Comparison of ENCODE assay signal across 8 cellular contexts in the genomic region with DNA sequence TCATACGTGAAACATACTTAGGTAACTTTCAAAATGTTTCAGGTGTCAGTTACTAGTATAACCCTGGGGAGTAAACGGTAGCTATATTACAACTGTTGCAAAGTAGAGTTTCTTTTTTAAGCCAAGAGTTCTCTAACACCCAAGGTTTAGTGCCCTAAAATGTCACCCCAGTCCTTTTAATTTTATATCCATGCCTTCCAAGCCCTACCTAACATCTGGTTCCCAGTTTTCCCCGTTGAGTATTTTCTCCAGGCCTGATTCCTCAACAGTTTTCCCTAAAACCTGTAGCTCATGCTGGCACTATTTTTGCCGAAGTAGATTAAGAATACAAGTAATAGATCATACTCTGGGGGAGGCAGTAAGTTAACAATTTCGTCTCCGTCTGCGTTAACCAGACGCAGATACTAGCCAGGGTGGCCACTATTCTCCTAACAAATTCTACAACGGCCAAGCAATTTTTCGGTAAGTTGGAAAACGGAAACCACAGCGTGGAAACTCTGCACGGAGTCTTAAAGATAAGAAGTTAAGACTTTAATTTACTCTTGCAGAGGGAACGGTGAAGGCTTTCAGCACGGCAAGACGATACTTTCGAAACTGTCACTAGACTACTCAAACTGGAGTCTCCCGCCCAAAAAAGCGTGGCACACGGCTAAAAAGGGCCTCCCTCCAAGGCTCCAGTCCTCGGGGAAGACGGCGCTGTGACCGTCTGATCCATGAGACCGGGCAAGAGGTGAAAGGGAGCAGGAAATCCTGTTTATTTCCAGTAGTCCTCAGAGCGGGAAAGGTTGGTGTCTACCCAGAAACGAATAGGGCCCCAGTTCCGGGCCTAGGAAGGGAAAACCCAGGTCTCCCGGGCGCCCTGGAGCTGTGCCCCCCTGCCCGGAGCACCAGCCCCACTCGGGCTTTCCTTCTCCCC. TPM values are rescaled to one million over a fixed set of nuclear protein-coding genes. Genes with fewer than 3 reads are reported as not detected.
DNase-seq lines count a peak whose midpoint lies in the region; ATAC-seq and TF ChIP-seq lines count a peak whose summit lies in the region.

No MANE protein-coding gene starts in this region.

- peak overlapping the region; percentile 98 for H2AFZ ChIP-seq in parathyroid adenoma

- peak; percentile 3 for ATAC-seq in HG03196 (IDR thresholded peaks at IDR 0.05; ENCODE audit: unreplicated experiment)

- H3K4me2 ChIP-seq in parathyroid adenoma (ENCODE audit: low read length), result peak overlapping the region; percentile 73

- H3K4me3 ChIP-seq in fibroblast of villous mesenchyme (ENCODE audit: low read depth, low read length), result peak overlapping the region; percentile 76
- peak overlapping the region; percentile 91 for H3K4me3 ChIP-seq in parathyroid adenoma (ENCODE audit: low read depth, low read length)

- peaks cover 23% of the 10 kb centered on the region for H3K79me2 ChIP-seq in parathyroid adenoma

- H3K4me1 ChIP-seq in parathyroid adenoma, result no peaks in the 10 kb centered on the region

- H3K27ac ChIP-seq in parathyroid adenoma, result peak overlapping the region; percentile 100

- H3K36me3 ChIP-seq in parathyroid adenoma (ENCODE audit: control insufficient read depth, insufficient read depth, low read length), result no peaks in the 10 kb centered on the region

- no peaks in the 10 kb centered on the region for H3K27me3 ChIP-seq in parathyroid adenoma (ENCODE audit: control insufficient read depth, insufficient read depth, low read length)

- H3K9me3 ChIP-seq in parathyroid adenoma (ENCODE audit: control insufficient read depth, low read length), result no peaks in the 10 kb centered on the region

- POLR2A ChIA-PET in GM10248 (lab: Yijun Ruan, JAX), result interaction anchor here (0.6 to 1.6 kb wide), 4 partner anchors 9 to 1818 kb away, joined by 3 to 7 read pairs (median 4); no protein-coding TSS in a partner anchor

- TF ChIP-seq CTCF in GM10248 (IDR thresholded peaks at IDR 0.05; ENCODE audit: control extremely low read depth, extremely low read depth, low read depth, missing control alignments) (no peak), fibroblast of villous mesenchyme (IDR thresholded peaks at IDR 0.05; ENCODE audit: insufficient read depth, low read depth, low read length) (no peak), parathyroid adenoma (IDR thresholded peaks at IDR 0.05) (no peak)

- peak; percentile 28 for DNase-seq in GM10248 (ENCODE audit: extremely low spot score)
- DNase-seq in activated CD4-positive, alpha-beta T cell treated with anti-CD3 and anti-CD28 coated beads, Interleukin-2, amount 50 U/mL, for 4 hours, result peak; percentile 9 to 18
- DNase-seq in fibroblast of villous mesenchyme (ENCODE audit: low read depth), result peak; percentile 66
- no peak for DNase-seq in NCI-H82 (lab: John Stamatoyannopoulos, UW)
- DNase-seq in NCI-H2107 treated with DMSO at 0.1 percent for 48 hours (lab: John Stamatoyannopoulos, UW; ENCODE audit: unreplicated experiment), result no peak
- DNase-seq in HCEC 1CT, result no peak

- CTCF ChIA-PET in GM10248 (lab: Yijun Ruan, JAX), result interaction anchor here (1.1 to 9.0 kb wide), 16 partner anchors 10 to 304 kb away, joined by 3 to 132 read pairs (median 5); no protein-coding TSS in a partner anchor

- peak overlapping the region; percentile 100 for H3K9ac ChIP-seq in parathyroid adenoma

RNA-seq across cellular contexts. Expression of a gene that starts 0.9 kb away (rescaled TPM):
- 33.5 and 44.0 TPM in 2 replicates for total RNA-seq in fibroblast of villous mesenchyme

RNA-seq across cellular contexts. Expression of a gene that starts 50.0 kb away (rescaled TPM):
- 22.5 and 28.0 TPM in 2 replicates for total RNA-seq in fibroblast of villous mesenchyme

RNA-seq across cellular contexts. Expression of a gene that starts 55.6 kb away (rescaled TPM):
- 5.5 and 6.9 TPM in 2 replicates for total RNA-seq in fibroblast of villous mesenchyme

RNA-seq across cellular contexts. Expression of a gene that starts 57.1 kb away (rescaled TPM):
- 14.2 and 14.8 TPM in 2 replicates for total RNA-seq in fibroblast of villous mesenchyme

Comparison
In these comparisons a context has a peak if more than half of its experiments do, and no peak if none do; other contexts are left out.
1. DNase-seq: peak in GM10248 (single experiment), activated CD4-positive, alpha-beta T cell treated with anti-CD3 and anti-CD28 coated beads, Interleukin-2, amount 50 U/mL, for 4 hours (2 of 2) and fibroblast of villous mesenchyme (single experiment); none in NCI-H82 (single experiment), NCI-H2107 treated with DMSO at 0.1 percent for 48 hours (single experiment) and HCEC 1CT (single experiment).